In genomic region chrX:143094501-143095110, GRCh38 we compare ENCODE assay signal across 33 cellular contexts.
"Had no signal": no experiment of that assay in that cellular context is flagged by ENCODE, and none has a peak within 500 bp of the region (broad histone marks: within the 10 kb centered on the region; RNA-seq: fewer than 3 reads in every experiment).

No MANE protein-coding gene starts in this region.

- H3K27ac ChIP-seq: Peyer's patch, SJSA1, VCaP had no signal

- H3K4me3 ChIP-seq: Peyer's patch, SJSA1 had no signal

- DNase-seq: activated B cell treated with CpG ODN at 0.5 μM for 24 hours; activated CD4-positive, alpha-beta memory T cell treated with anti-CD3 and anti-CD28 coated beads, Interleukin-2, amount 10 ng/mL, durations not matched to agents 7 days and 5 days; activated CD4-positive, alpha-beta T cell treated with anti-CD3 and anti-CD28 coated beads for 1 hour; activated CD4-positive, alpha-beta T cell treated with anti-CD3 and anti-CD28 coated beads for 48 hours; activated CD8-positive, alpha-beta memory T cell treated with anti-CD3 and anti-CD28 coated beads for 24 hours; activated CD8-positive, alpha-beta memory T cell treated with anti-CD3 and anti-CD28 coated beads, Interleukin-2, amount 10 ng/mL, durations not matched to agents 7 days and 5 days; activated CD8-positive, alpha-beta memory T cell treated with anti-CD3 and anti-CD28 coated beads, Interleukin-2, amount 50 U/mL, for 48 hours; activated effector memory CD4-positive, alpha-beta T cell treated with Interleukin-2 at 50 U/mL for 16 hours; activated naive CD4-positive, alpha-beta T cell treated with anti-CD3 and anti-CD28 coated beads, Interleukin-2, amount 10 ng/mL, durations not matched to agents 7 days and 5 days; activated naive CD8-positive, alpha-beta T cell treated with anti-CD3 and anti-CD28 coated beads, Interleukin-2, amount 50 U/mL, for 24 hours; activated T-cell treated with anti-CD3 and anti-CD28 coated beads, Interleukin-2, amount 50 U/mL, for 48 hours; amniotic stem cell; aorta; Karpas-422; KBM-7; NCI-H1105; NCI-H1417 treated with DMSO at 0.1 percent for 48 hours; NCI-H187 treated with DMSO at 0.1 percent for 48 hours; NCI-H2081 treated with DMSO at 0.1 percent for 48 hours; NCI-H226; NCI-H446 treated with DMSO at 0.1 percent for 48 hours; NCI-H524 treated with DMSO at 0.1 percent for 48 hours; NK-92 treated with Interleukin-12 subunit alpha and Interleukin-12 subunit beta, amount 100 ng/mL, for 24 hours; PC-3; Peyer's patch; RPMI8226; SHP77 treated with DMSO at 0.1 percent for 48 hours; SK-N-SH; T-cell; T-helper 2 cell; T-helper 9 cell had no signal
